10 cellular contexts compared by ENCODE assay signal in genomic region chr2:119365436-119365835, GRCh38. TPM values are rescaled to one million over a fixed set of nuclear protein-coding genes. Genes with fewer than 3 reads are reported as not detected.
A peak's percentile ranks its signal among the peaks of the same experiment; 100 is the strongest.
DNase-seq lines count a peak whose midpoint lies in the region; ATAC-seq, FAIRE-seq and TF ChIP-seq lines count a peak whose summit lies in the region.
"Had no signal": no experiment of that assay in that cellular context is flagged by ENCODE, and none has a peak within 500 bp of the region (broad histone marks: within the 10 kb centered on the region; RNA-seq: fewer than 3 reads in every experiment).

No MANE protein-coding gene starts in this region.

- H3K27ac ChIP-seq in DOHH2 (ENCODE audit: low read depth, low read length) (peak overlapping the region; percentile 86), PC-3 (ENCODE audit: low read length) (no peak overlapping the region), parathyroid adenoma (peak overlapping the region; percentile 98), pancreas (peak overlapping the region in 2 of 4 donors; percentile 82 to 84)

- POLR2A ChIA-PET in PC-3 (lab: Charles Lee; ENCODE audit: unreplicated experiment): no interaction called here

- TF ChIP-seq CTCF in DOHH2 (IDR thresholded peaks at IDR 0.05; ENCODE audit: low read depth, low read length, poor library complexity, severe bottlenecking) (no peak), PC-3 (conservative IDR thresholded peaks at IDR 0.05; ENCODE audit: low read depth, low read length) (no peak), epithelial cell of esophagus (IDR thresholded peaks at IDR 0.05; ENCODE audit: insufficient read depth, low read depth, low read length, missing control alignments) (no peak), parathyroid adenoma (IDR thresholded peaks at IDR 0.05) (no peak), pancreas (IDR thresholded peaks at IDR 0.05) (no peak)

- intact Hi-C loops in PC-3 (cut with micrococcal nuclease): loop anchor here (10.0 kb wide), 1 partner anchor 51 kb away; no protein-coding TSS in a partner anchor
- intact Hi-C loops in pancreas (cut with DNase I): no loop called here

- no peak for FAIRE-seq in pancreas (lab: Jason Lieb, UNC)

- DNase-seq in PC-3 (no peak), epithelial cell of esophagus (ENCODE audit: low read depth) (no peak), NCI-H1092 (lab: John Stamatoyannopoulos, UW) (no peak), pancreas (no peak), GM19240 (ENCODE audit: insufficient read length, low spot score) (no peak)
- DNase-seq: MV-4-11; stimulated activated CD4-positive, alpha-beta T cell treated with anti-CD3 and anti-CD28 coated beads, Interleukin-2, amount 100 ng/mL, for 48 hours had no signal

- no peak overlapping the region for H2AFZ ChIP-seq in PC-3 (ENCODE audit: low read length)
- H2AFZ ChIP-seq in parathyroid adenoma: peak overlapping the region; percentile 17

- H3K36me3 ChIP-seq in DOHH2 (ENCODE audit: control insufficient read depth, low read length): peaks cover 48% of the 10 kb centered on the region
- H3K36me3 ChIP-seq in PC-3 (ENCODE audit: low read depth, low read length): peaks cover 20% of the 10 kb centered on the region
- no peaks in the 10 kb centered on the region for H3K36me3 ChIP-seq in parathyroid adenoma (ENCODE audit: control insufficient read depth, insufficient read depth, low read length)
- H3K36me3 ChIP-seq in pancreas: peaks cover 0 to 6% (median 0%) of the 10 kb centered on the region in 3 donors

- 21 to 29% methylated on average over 6 of the region's 6 CpGs for WGBS in pancreas, 2 donors

- peak overlapping the region; percentile 90 for H3K9ac ChIP-seq in PC-3 (ENCODE audit: low read length)
- H3K9ac ChIP-seq in parathyroid adenoma: peak overlapping the region; percentile 65

- no peaks in the 10 kb centered on the region for H3K27me3 ChIP-seq in DOHH2 (ENCODE audit: control insufficient read depth, low read length)
- no peaks in the 10 kb centered on the region for H3K27me3 ChIP-seq in PC-3 (ENCODE audit: low read length)
- H3K27me3 ChIP-seq in parathyroid adenoma (ENCODE audit: control insufficient read depth, insufficient read depth, low read length): no peaks in the 10 kb centered on the region
- no peaks in the 10 kb centered on the region for H3K27me3 ChIP-seq in pancreas

- H3K4me2 ChIP-seq in DOHH2 (ENCODE audit: low read length): peak overlapping the region; percentile 96
- H3K4me2 ChIP-seq in PC-3 (ENCODE audit: low read length): peak overlapping the region; percentile 96
- peak overlapping the region; percentile 93 for H3K4me2 ChIP-seq in parathyroid adenoma (ENCODE audit: low read length)

- peak overlapping the region; percentile 79 for H3K4me3 ChIP-seq in DOHH2 (ENCODE audit: low read length)
- H3K4me3 ChIP-seq in PC-3 (ENCODE audit: low read length): peak overlapping the region; percentile 79
- peak overlapping the region; percentile 93 for H3K4me3 ChIP-seq in epithelial cell of esophagus (ENCODE audit: low read length)
- H3K4me3 ChIP-seq in parathyroid adenoma (ENCODE audit: low read depth, low read length): peak overlapping the region; percentile 94
- H3K4me3 ChIP-seq in pancreas: peak overlapping the region in 2 of 4 donors; percentile 50 to 61

- ATAC-seq in PC-3: no peak
- no peak for ATAC-seq in pancreas
- ATAC-seq in HG02870 (IDR thresholded peaks at IDR 0.05; ENCODE audit: unreplicated experiment): no peak

- H3F3A ChIP-seq in DOHH2 (ENCODE audit: control insufficient read depth, insufficient read depth): no peaks in the 10 kb centered on the region
- no peaks in the 10 kb centered on the region for H3F3A ChIP-seq in PC-3 (ENCODE audit: low read length, unreplicated experiment)

- peaks cover 72% of the 10 kb centered on the region for H3K79me2 ChIP-seq in DOHH2 (ENCODE audit: control insufficient read depth, low read length)
- H3K79me2 ChIP-seq in PC-3 (ENCODE audit: low read length): peaks cover 45% of the 10 kb centered on the region
- peaks cover 27% of the 10 kb centered on the region for H3K79me2 ChIP-seq in parathyroid adenoma

- peaks cover 61% of the 10 kb centered on the region for H3K4me1 ChIP-seq in DOHH2 (ENCODE audit: control insufficient read depth, low read length)
- H3K4me1 ChIP-seq in PC-3 (ENCODE audit: insufficient read depth, low read length): peaks cover 29% of the 10 kb centered on the region
- peaks cover 32% of the 10 kb centered on the region for H3K4me1 ChIP-seq in parathyroid adenoma
- peaks cover 7 to 17% (median 8%) of the 10 kb centered on the region in 3 donors for H3K4me1 ChIP-seq in pancreas

- no TSS peak for BruUV-seq in PC-3 (replicated peaks; lab: Mats Ljungman, UMichigan)

- H4K20me1 ChIP-seq in DOHH2 (ENCODE audit: control insufficient read depth, insufficient read depth, low read depth, low read length) (peaks cover 20% of the 10 kb centered on the region), PC-3 (ENCODE audit: low read length) (peaks cover 16% of the 10 kb centered on the region)

- H3K9me3 ChIP-seq in DOHH2 (ENCODE audit: control insufficient read depth, insufficient read depth, low read length) (no peaks in the 10 kb centered on the region), PC-3 (ENCODE audit: low read length) (no peaks in the 10 kb centered on the region), parathyroid adenoma (ENCODE audit: control insufficient read depth, low read length) (no peaks in the 10 kb centered on the region), pancreas (no peaks in the 10 kb centered on the region)

- CTCF ChIA-PET in PC-3 (lab: Charles Lee): no interaction called here

- H3K9me2 ChIP-seq in DOHH2 (replicated peaks; ENCODE audit: control insufficient read depth, low read length) (no peaks in the 10 kb centered on the region), PC-3 (replicated peaks; ENCODE audit: low read length) (no peaks in the 10 kb centered on the region)

RNA-seq across cellular contexts. Expression of gene C2orf76, which starts 1.2 kb away (rescaled TPM):
- total RNA-seq in PC-3 (2014; rRNA removed) (3.1 and 10.2 TPM in 2 replicates), pancreas (1 to 10 TPM; 3.8 to 6.1 (median 5.1) TPM)
- polyA plus RNA-seq in pancreas: 10 to 100 TPM; 11.5 to 12.0 TPM

RNA-seq across cellular contexts. Expression of gene DBI, which starts 1.3 kb away (rescaled TPM):
- 197 and 273 TPM in 2 replicates for total RNA-seq in PC-3 (2014; rRNA removed)
- 10 to 100 TPM; 20.6 to 58.8 (median 27.5) TPM for total RNA-seq in pancreas
- polyA plus RNA-seq in pancreas: 100 to 1,000 TPM; 126 to 200 TPM
